18 cellular contexts compared by ENCODE assay signal in the genomic region with DNA sequence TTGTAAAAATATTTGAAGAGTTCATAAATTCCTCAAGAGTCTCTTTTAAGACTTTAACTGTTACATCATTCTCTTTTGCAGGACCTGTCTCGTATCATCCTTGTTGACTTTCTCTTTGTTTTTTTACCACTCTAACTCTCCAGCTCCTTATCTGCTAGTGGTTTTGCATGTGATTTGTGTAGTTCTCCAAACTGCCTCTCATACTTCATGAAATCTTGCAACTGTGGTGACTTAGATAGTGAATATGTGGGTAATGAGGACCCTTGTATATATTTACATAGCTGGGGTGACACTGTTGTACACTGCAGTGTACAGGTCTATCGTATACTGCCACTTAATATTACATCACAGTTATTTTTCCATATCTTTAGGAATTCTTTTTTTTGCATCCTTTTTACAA. TPM values are rescaled to one million over a fixed set of nuclear protein-coding genes. Genes with fewer than 3 reads are reported as not detected.
"Had no signal": no experiment of that assay in that cellular context is flagged by ENCODE, and none has a peak within 500 bp of the region (broad histone marks: within the 10 kb centered on the region; RNA-seq: fewer than 3 reads in every experiment).

No MANE protein-coding gene starts in this region.

- H3K27me3 ChIP-seq: gastroesophageal sphincter, hepatocyte, neural progenitor cell had no signal

- H3K79me2 ChIP-seq: hepatocyte, parathyroid adenoma had no signal

- H3K36me3 ChIP-seq: gastroesophageal sphincter, lower lobe of right lung, neural progenitor cell had no signal

- H3K9ac ChIP-seq: neural progenitor cell, parathyroid adenoma had no signal

- H3K9me3 ChIP-seq: lower lobe of right lung had no signal

- H3K4me1 ChIP-seq: parathyroid adenoma had no signal

- H3K4me3 ChIP-seq: coronary artery, gastroesophageal sphincter, hepatocyte, lower lobe of right lung, neural progenitor cell had no signal

- DNase-seq: activated CD4-positive, alpha-beta memory T cell treated with anti-CD3 and anti-CD28 coated beads for 36 hours; activated gamma-delta T cell; activated naive CD8-positive, alpha-beta T cell treated with anti-CD3 and anti-CD28 coated beads, Interleukin-2, amount 10 ng/mL, durations not matched to agents 7 days and 5 days; activated T-cell treated with anti-CD3 and anti-CD28 coated beads, Interleukin-2, amount 50 U/mL, for 48 hours; effector CD4-positive, alpha-beta T cell; lower lobe of right lung; midbrain; stimulated activated CD4-positive, alpha-beta T cell treated with anti-CD3 and anti-CD28 coated beads, Interleukin-4, amount 100 ng/mL, for 1 hour had no signal

- H2AFZ ChIP-seq: hepatocyte, neural progenitor cell, parathyroid adenoma had no signal

- H3K4me2 ChIP-seq: hepatocyte, neural progenitor cell had no signal

- H3K27ac ChIP-seq: coronary artery, gastroesophageal sphincter, hepatocyte, lower lobe of right lung, neural progenitor cell, parathyroid adenoma, VCaP had no signal

- ATAC-seq: gastroesophageal sphincter had no signal

RNA-seq across cellular contexts. Expression of a gene that starts 52.8 kb away (rescaled TPM):
- total RNA-seq: activated CD4-positive, alpha-beta memory T cell treated with anti-CD3 and anti-CD28 coated beads for 36 hours; activated naive CD8-positive, alpha-beta T cell treated with anti-CD3 and anti-CD28 coated beads, Interleukin-2, amount 10 ng/mL, durations not matched to agents 7 days and 5 days; cardiac septum; gastroesophageal sphincter; hepatocyte; lower lobe of right lung; T-helper 2 cell treated with Interferon-gamma antibody and Interleukin-4, amounts not matched to agents 100 ng/mL and 5 ng/mL, for 36 hours; temporal lobe; ureter had no signal
